Comparison of ENCODE assay signal across 12 cellular contexts in the genomic region with DNA sequence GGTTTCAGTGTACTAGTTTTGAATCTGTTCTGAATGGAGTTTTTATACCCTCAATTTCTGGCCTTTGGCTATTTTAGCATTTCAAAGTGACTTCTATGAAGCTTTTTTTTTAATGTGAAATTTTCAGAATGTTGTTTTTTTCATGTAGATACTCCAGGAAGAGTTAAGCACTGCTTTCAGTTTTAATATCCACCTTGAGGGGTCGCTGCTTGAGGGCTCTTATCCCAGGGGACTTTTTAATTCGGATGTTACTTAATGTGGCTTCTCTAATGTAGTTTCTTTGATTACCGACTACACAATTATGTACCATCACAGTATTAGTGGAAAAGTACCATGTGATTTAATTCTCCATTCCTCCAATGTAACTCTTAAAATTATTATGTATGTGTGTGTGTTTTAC. TPM values are rescaled to one million over a fixed set of nuclear protein-coding genes. Genes with fewer than 3 reads are reported as not detected.
DNase-seq lines count a peak whose midpoint lies in the region; ATAC-seq and TF ChIP-seq lines count a peak whose summit lies in the region.
"Had no signal": no experiment of that assay in that cellular context is flagged by ENCODE, and none has a peak within 500 bp of the region (broad histone marks: within the 10 kb centered on the region; RNA-seq: fewer than 3 reads in every experiment).

No MANE protein-coding gene starts in this region.

- H3K27ac Mint-ChIP-seq in activated T-helper 17 cell treated with anti-CD3 and anti-CD28 coated beads, Interleukin-2, amount 50 U/mL, for 72 hours = no peak overlapping the region
- H3K27ac Mint-ChIP-seq in glutamatergic neuron (ENCODE audit: unreplicated experiment) = no peak overlapping the region

- H3K27ac ChIP-seq in uterus = peak overlapping the region in 1 of 2 donors; percentile 20
- H3K27ac ChIP-seq: HL-60, vagina had no signal

- TF ChIP-seq POLR2A in uterus (IDR thresholded peaks at IDR 0.05) = no peak

- H3K9me3 Mint-ChIP-seq in activated T-helper 17 cell treated with anti-CD3 and anti-CD28 coated beads, Interleukin-2, amount 50 U/mL, for 72 hours = no peaks in the 10 kb centered on the region
- H3K9me3 Mint-ChIP-seq in glutamatergic neuron (ENCODE audit: unreplicated experiment) = peaks cover 7% of the 10 kb centered on the region

- H3K4me3 ChIP-seq in uterus = no peak overlapping the region
- H3K4me3 ChIP-seq: vagina had no signal

- H3K27me3 Mint-ChIP-seq in activated T-helper 17 cell treated with anti-CD3 and anti-CD28 coated beads, Interleukin-2, amount 50 U/mL, for 72 hours = no peaks in the 10 kb centered on the region
- H3K27me3 Mint-ChIP-seq in glutamatergic neuron (ENCODE audit: unreplicated experiment) = peaks cover 7% of the 10 kb centered on the region

- peak overlapping the region; percentile 19 for H3K4me3 Mint-ChIP-seq in activated T-helper 17 cell treated with anti-CD3 and anti-CD28 coated beads, Interleukin-2, amount 50 U/mL, for 72 hours
- H3K4me3 Mint-ChIP-seq in glutamatergic neuron (ENCODE audit: unreplicated experiment) = no peak overlapping the region

- H3K4me1 ChIP-seq in uterus = no peaks in the 10 kb centered on the region

- H3K9me3 ChIP-seq in uterus = no peaks in the 10 kb centered on the region
- H3K9me3 ChIP-seq: vagina had no signal

- peaks cover 43% of the 10 kb centered on the region for H3K36me3 Mint-ChIP-seq in activated T-helper 17 cell treated with anti-CD3 and anti-CD28 coated beads, Interleukin-2, amount 50 U/mL, for 72 hours (ENCODE audit: low read depth)
- H3K36me3 Mint-ChIP-seq in glutamatergic neuron (ENCODE audit: unreplicated experiment) = no peaks in the 10 kb centered on the region

- TF ChIP-seq CTCF in AG09319 (IDR thresholded peaks at IDR 0.05; ENCODE audit: low read depth, low read length) (peak; percentile 45), GM12873 (IDR thresholded peaks at IDR 0.05; ENCODE audit: insufficient read depth, low read depth, low read length, missing control alignments) (peak; percentile 54), glutamatergic neuron (IDR thresholded peaks at IDR 0.05; ENCODE audit: partially characterized antibody, unreplicated experiment) (peak; percentile 63), uterus (IDR thresholded peaks at IDR 0.05) (peak in 2 of 4 experiments; percentile 27 to 29)

- no peak for DNase-seq in AG09319 (ENCODE audit: extremely low read depth, low read depth)
- no peak for DNase-seq in glutamatergic neuron
- no peak for DNase-seq in uterus
- DNase-seq in DMS153 treated with DMSO at 0.1 percent for 48 hours (lab: John Stamatoyannopoulos, UW; ENCODE audit: unreplicated experiment) = no peak
- DNase-seq in C1 segment of cervical spinal cord (lab: John Stamatoyannopoulos, UW) = no peak
- DNase-seq: SIG-M5 had no signal

- H3K36me3 ChIP-seq in uterus = no peaks in the 10 kb centered on the region

- H3K27me3 ChIP-seq in uterus = no peaks in the 10 kb centered on the region
- H3K27me3 ChIP-seq: vagina had no signal

- intact Hi-C loops in uterus (cut with DNase I; ENCODE audit: low total_unique reads) = no loop called here

- ATAC-seq in activated T-helper 17 cell treated with anti-CD3 and anti-CD28 coated beads, Interleukin-2, amount 50 U/mL, for 72 hours (replicated peaks) = no peak
- ATAC-seq in GM18909 (IDR thresholded peaks at IDR 0.05; ENCODE audit: poor library complexity, unreplicated experiment) = no peak

- peaks cover 19% of the 10 kb centered on the region for H3K4me1 Mint-ChIP-seq in activated T-helper 17 cell treated with anti-CD3 and anti-CD28 coated beads, Interleukin-2, amount 50 U/mL, for 72 hours
- H3K4me1 Mint-ChIP-seq in glutamatergic neuron (ENCODE audit: low read depth, unreplicated experiment) = peaks cover 5% of the 10 kb centered on the region

RNA-seq across cellular contexts. Expression of gene IFIT5, which starts 5.2 kb away (rescaled TPM):
- 1 to 10 TPM; 5.6 to 7.1 TPM for total RNA-seq in activated T-helper 17 cell treated with anti-CD3 and anti-CD28 coated beads, Interleukin-2, amount 50 U/mL, for 72 hours
- 5.1 TPM for total RNA-seq in glutamatergic neuron (ENCODE audit: unreplicated experiment)
- total RNA-seq in uterus = 10 to 100 TPM in 3 of 4 donors, 1 to 10 TPM in 1; 7.7 to 38.2 (median 29.4) TPM

RNA-seq across cellular contexts. Expression of gene IFIT1, which starts 27.1 kb away (rescaled TPM):
- total RNA-seq in activated T-helper 17 cell treated with anti-CD3 and anti-CD28 coated beads, Interleukin-2, amount 50 U/mL, for 72 hours = under 1 TPM; 0.58 to 0.84 TPM
- total RNA-seq in glutamatergic neuron (ENCODE audit: unreplicated experiment) = not detected
- total RNA-seq in uterus = 10 to 100 TPM; 13.5 to 27.4 (median 19.7) TPM

RNA-seq across cellular contexts. Expression of gene IFIT1B, which starts 41.7 kb away (rescaled TPM):
- total RNA-seq in activated T-helper 17 cell treated with anti-CD3 and anti-CD28 coated beads, Interleukin-2, amount 50 U/mL, for 72 hours = not detected
- not detected for total RNA-seq in glutamatergic neuron (ENCODE audit: unreplicated experiment)
- total RNA-seq in uterus = 1 to 10 TPM in 1 of 4 donors, not detected in 3; 1.1 TPM
- total RNA-seq: pulmonary artery endothelial cell, vagina had no signal

Comparison
In these comparisons a context has a peak if more than half of its experiments do, and no peak if none do; other contexts are left out.
1. RNA of gene IFIT1, which starts 27.1 kb away (total RNA-seq): 13.5 to 27.4 TPM in uterus; 0.58 to 0.84 TPM in activated T-helper 17 cell treated with anti-CD3 and anti-CD28 coated beads, Interleukin-2, amount 50 U/mL, for 72 hours and not detected in glutamatergic neuron (single experiment); every median in the first group is over 4 times any median in the second.